Comparison of ENCODE assay signal across 2 cellular contexts in the genomic region with DNA sequence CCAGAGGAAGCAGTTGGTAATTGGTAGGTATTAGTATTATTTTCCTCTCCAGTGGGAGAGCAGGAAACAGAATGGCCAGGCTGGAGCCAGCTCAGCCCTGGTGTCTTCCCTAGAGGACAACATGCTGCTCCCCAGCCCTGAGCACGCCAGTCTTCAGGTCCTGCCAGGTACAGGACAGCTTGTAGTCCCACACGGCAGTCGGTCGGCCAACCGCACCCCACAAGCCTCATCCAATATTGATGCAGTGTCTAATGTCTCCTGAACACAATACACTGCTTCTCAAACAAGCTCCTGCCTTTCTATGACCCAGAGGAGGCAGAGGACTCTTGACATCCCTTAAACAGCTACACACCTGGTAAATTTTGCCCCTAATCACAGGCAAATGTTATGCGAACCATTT.
TF ChIP-seq lines count a peak whose summit lies in the region.

No MANE protein-coding gene starts in this region.

TF ChIP-seq in GM23338, 12 proteins besides CTCF, POLR2A, EP300 and RAD21 (continues in another document):
- TF ChIP-seq EZH2phosphoT487 (IDR thresholded peaks at IDR 0.05; ENCODE audit: unreplicated experiment) (no peak), STAT1 (IDR thresholded peaks at IDR 0.05; ENCODE audit: unreplicated experiment) (no peak), JUNB (IDR thresholded peaks at IDR 0.05; ENCODE audit: unreplicated experiment) (no peak), ZNF462 (CRISPR knock-in tag; IDR thresholded peaks at IDR 0.05) (no peak), NANOG (IDR thresholded peaks at IDR 0.05; ENCODE audit: borderline replicate concordance) (no peak), CREB1 (CRISPR knock-in tag; IDR thresholded peaks at IDR 0.05; ENCODE audit: low read depth) (no peak), POLR2AphosphoS5 (IDR thresholded peaks at IDR 0.05; ENCODE audit: low read depth) (no peak), ETS1 (IDR thresholded peaks at IDR 0.05) (no peak), ZNF331 (CRISPR knock-in tag; IDR thresholded peaks at IDR 0.05; ENCODE audit: low read depth) (no peak), EZH2 (IDR thresholded peaks at IDR 0.05; ENCODE audit: low read depth, unreplicated experiment) (no peak)

TF ChIP-seq in GM12878, 131 proteins besides CTCF, POLR2A, EP300 and RAD21:
- no peak for TF ChIP-seq USF1 (IDR thresholded peaks at IDR 0.05; ENCODE audit: borderline replicate concordance, extremely low read length, insufficient read depth, low read depth, low read length)
- TF ChIP-seq IRF4 (IDR thresholded peaks at IDR 0.05; ENCODE audit: low read depth, low read length), result no peak
- no peak for TF ChIP-seq IRF3 (IDR thresholded peaks at IDR 0.05)
- no peak for TF ChIP-seq PKNOX1 (IDR thresholded peaks at IDR 0.05)
- no peak for TF ChIP-seq FOXM1 (IDR thresholded peaks at IDR 0.05; ENCODE audit: low read depth, low read length)
- no peak for TF ChIP-seq BMI1 (IDR thresholded peaks at IDR 0.05; ENCODE audit: borderline replicate concordance)
- no peak for TF ChIP-seq CEBPB (IDR thresholded peaks at IDR 0.05; ENCODE audit: borderline replicate concordance in 1 of 2, low read depth in 2 of 2, low read length in 2 of 2)
- TF ChIP-seq MTA2 (IDR thresholded peaks at IDR 0.05; ENCODE audit: low read depth), result no peak
- TF ChIP-seq PML (IDR thresholded peaks at IDR 0.05; ENCODE audit: low read length), result no peak
- no peak for TF ChIP-seq BCLAF1 (IDR thresholded peaks at IDR 0.05)
- no peak for TF ChIP-seq POLR2AphosphoS2 (IDR thresholded peaks at IDR 0.05; ENCODE audit: low read depth, low read length)
- TF ChIP-seq KLF5 (IDR thresholded peaks at IDR 0.05; ENCODE audit: partially characterized antibody), result no peak
- no peak for TF ChIP-seq TCF12 (IDR thresholded peaks at IDR 0.05; ENCODE audit: low read depth, low read length)
